16 cellular contexts compared by ENCODE assay signal in the genomic region with DNA sequence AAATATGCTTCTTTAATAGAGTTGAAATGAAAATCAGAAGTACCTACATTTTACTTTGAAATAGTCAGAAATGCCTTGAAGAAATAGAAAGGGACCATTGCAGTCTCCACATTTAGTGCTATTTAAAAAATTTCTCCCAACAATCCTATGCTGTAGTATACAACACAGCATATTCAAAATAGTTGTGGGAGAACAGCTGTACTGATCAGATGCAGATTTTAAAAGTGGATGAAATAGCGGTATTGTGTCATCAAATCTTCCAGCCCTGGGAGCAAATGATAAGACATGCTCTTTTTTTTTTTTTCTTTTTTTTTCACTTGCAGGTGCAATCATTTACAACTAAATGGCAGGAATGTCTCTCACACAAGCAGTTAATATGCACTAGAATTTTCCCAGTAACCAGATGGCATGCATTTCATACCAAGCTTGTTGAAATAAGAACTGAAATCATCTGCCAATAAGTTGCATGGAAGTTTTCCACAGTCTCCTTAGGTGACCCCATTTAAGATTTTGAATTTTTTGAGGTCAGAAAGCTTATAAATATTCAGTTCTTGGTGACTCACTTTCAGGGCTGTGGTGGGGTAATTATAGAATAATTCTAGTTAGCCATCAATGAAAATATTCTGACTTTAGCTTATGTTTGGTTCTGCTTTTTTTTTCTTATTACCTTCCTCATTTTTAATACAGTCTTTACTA.
DNase-seq lines count a peak whose midpoint lies in the region; ATAC-seq and TF ChIP-seq lines count a peak whose summit lies in the region.
"Had no signal": no experiment of that assay in that cellular context is flagged by ENCODE, and none has a peak within 500 bp of the region (broad histone marks: within the 10 kb centered on the region; RNA-seq: fewer than 3 reads in every experiment).

No MANE protein-coding gene starts in this region.

- no peak overlapping the region for H2AFZ ChIP-seq in GM23338
- no peak overlapping the region for H2AFZ ChIP-seq in SK-N-SH (ENCODE audit: low read depth)
- H2AFZ ChIP-seq: neural progenitor cell had no signal

- H3F3A ChIP-seq in GM23338 (replicated peaks; ENCODE audit: low read depth) (no peaks in the 10 kb centered on the region), SK-N-SH (replicated peaks; ENCODE audit: insufficient read depth) (peaks cover 11% of the 10 kb centered on the region)

- no peaks in the 10 kb centered on the region; the same call in 2 of the 3 replicates for H3K9me3 Mint-ChIP-seq in GM23338
- H3K9me3 Mint-ChIP-seq in activated CD8-positive, alpha-beta T cell treated with anti-CD3 and anti-CD28 coated beads for 36 hours: no peaks in the 10 kb centered on the region
- H3K9me3 Mint-ChIP-seq: neural progenitor cell had no signal

- DNase-seq in GM23338 (ENCODE audit: low spot score) (peak; percentile 46), SK-N-SH (no peak), fibroblast of mammary gland (ENCODE audit: low read depth) (peak; percentile 53), stromal cell of bone marrow (ENCODE audit: low read depth) (peak; percentile 59), foreskin keratinocyte (no peak), aorta (no peak)
- DNase-seq in activated CD8-positive, alpha-beta T cell treated with anti-CD3 and anti-CD28 coated beads for 36 hours: no peak
- DNase-seq: activated T-cell treated with anti-CD3 and anti-CD28 coated beads, Interleukin-2, amount 50 U/mL, for 1 hour; adrenal gland; Calu3; effector CD8-positive, alpha-beta T cell; heart right ventricle; NCI-H1417 treated with DMSO at 0.1 percent for 48 hours had no signal

- TF ChIP-seq RAD21 in SK-N-SH (IDR thresholded peaks at IDR 0.05; ENCODE audit: low read length): no peak

- H3K79me2 ChIP-seq in GM23338 (replicated peaks; ENCODE audit: insufficient read depth) (no peaks in the 10 kb centered on the region), SK-N-SH (ENCODE audit: insufficient read depth) (no peaks in the 10 kb centered on the region)

- H3K27me3 ChIP-seq in GM23338 (ENCODE audit: insufficient read depth): no peaks in the 10 kb centered on the region
- H3K27me3 ChIP-seq in SK-N-SH (ENCODE audit: insufficient read depth): no peaks in the 10 kb centered on the region
- H3K27me3 ChIP-seq in foreskin keratinocyte: no peaks in the 10 kb centered on the region
- no peaks in the 10 kb centered on the region for H3K27me3 ChIP-seq in aorta (ENCODE audit: control insufficient read depth in 1 of 2, insufficient read depth in 2 of 2, low read length in 1 of 2)
- H3K27me3 ChIP-seq: adrenal gland, heart right ventricle, neural progenitor cell had no signal

- H3K9me2 ChIP-seq in GM23338 (ENCODE audit: insufficient read depth): peaks cover 9% of the 10 kb centered on the region; the same call in 1 of the 2 replicates
- no peaks in the 10 kb centered on the region for H3K9me2 ChIP-seq in SK-N-SH

- H3K36me3 Mint-ChIP-seq in GM23338 (ENCODE audit: low read depth): no peaks in the 10 kb centered on the region
- no peaks in the 10 kb centered on the region for H3K36me3 Mint-ChIP-seq in activated CD8-positive, alpha-beta T cell treated with anti-CD3 and anti-CD28 coated beads for 36 hours (ENCODE audit: low read depth)
- H3K36me3 Mint-ChIP-seq: neural progenitor cell had no signal

- CTCF ChIA-PET in SK-N-SH (lab: Yijun Ruan, JAX): interaction anchor here (0.8 to 1.3 kb wide), 2 partner anchors 149 to 501 kb away, joined by 3 read pairs; no protein-coding TSS in a partner anchor
- CTCF ChIA-PET in activated CD8-positive, alpha-beta T cell treated with anti-CD3 and anti-CD28 coated beads for 36 hours (lab: Charles Lee): interaction anchor here (1.4 kb wide), 1 partner anchor 14 kb away, joined by 3 read pairs; no protein-coding TSS in a partner anchor

- H3K4me1 Mint-ChIP-seq in GM23338: peaks cover 25% of the 10 kb centered on the region
- no peaks in the 10 kb centered on the region for H3K4me1 Mint-ChIP-seq in activated CD8-positive, alpha-beta T cell treated with anti-CD3 and anti-CD28 coated beads for 36 hours (ENCODE audit: low read depth)
- H3K4me1 Mint-ChIP-seq: neural progenitor cell had no signal

- no peak overlapping the region; the same call in 2 of the 3 replicates for H3K4me3 Mint-ChIP-seq in GM23338
- no peak overlapping the region for H3K4me3 Mint-ChIP-seq in activated CD8-positive, alpha-beta T cell treated with anti-CD3 and anti-CD28 coated beads for 36 hours
- H3K4me3 Mint-ChIP-seq: neural progenitor cell had no signal

- POLR2A ChIA-PET in SK-N-SH (lab: Yijun Ruan, JAX): no interaction called here
- POLR2A ChIA-PET in activated CD8-positive, alpha-beta T cell treated with anti-CD3 and anti-CD28 coated beads for 36 hours (lab: Charles Lee): no interaction called here

- peaks cover 2% of the 10 kb centered on the region for H3K27me3 Mint-ChIP-seq in GM23338 (ENCODE audit: insufficient read depth, low read depth, poor library complexity)
- peaks cover 8% of the 10 kb centered on the region for H3K27me3 Mint-ChIP-seq in activated CD8-positive, alpha-beta T cell treated with anti-CD3 and anti-CD28 coated beads for 36 hours

- no peak overlapping the region for H3K27ac Mint-ChIP-seq in GM23338
- no peak overlapping the region for H3K27ac Mint-ChIP-seq in activated CD8-positive, alpha-beta T cell treated with anti-CD3 and anti-CD28 coated beads for 36 hours
- H3K27ac Mint-ChIP-seq: neural progenitor cell had no signal

- H3K9ac ChIP-seq in SK-N-SH: no peak overlapping the region
- H3K9ac ChIP-seq: neural progenitor cell had no signal

- ATAC-seq in GM23338 (no peak), foreskin keratinocyte (no peak), aorta (ENCODE audit: low FRiP score) (no peak)
- no peak for ATAC-seq in activated CD8-positive, alpha-beta T cell treated with anti-CD3 and anti-CD28 coated beads for 36 hours
- ATAC-seq: heart right ventricle had no signal

- no peaks in the 10 kb centered on the region for H3K9me3 ChIP-seq in SK-N-SH
- H3K9me3 ChIP-seq in aorta (ENCODE audit: control insufficient read depth, low read length): no peaks in the 10 kb centered on the region
- H3K9me3 ChIP-seq: adrenal gland, SJSA1 had no signal

- intact Hi-C loops in activated CD8-positive, alpha-beta T cell treated with anti-CD3 and anti-CD28 coated beads for 36 hours (cut with micrococcal nuclease): no loop called here
- intact Hi-C loops in aorta (cut with DNase I): no loop called here

- H3K27ac ChIP-seq in GM23338 (ENCODE audit: low read depth) (peak overlapping the region; percentile 24; the same call in 1 of the 2 replicates), SK-N-SH (ENCODE audit: low read depth in 2 of 2, low read length in 1 of 2) (peak overlapping the region; percentile 74 to 76; a peak in 3 of 4 replicates), foreskin keratinocyte (no peak overlapping the region), aorta (ENCODE audit: low read depth in 1 of 2, low read length in 2 of 2) (no peak overlapping the region)
- H3K27ac ChIP-seq: adrenal gland, heart right ventricle, neural progenitor cell, SJSA1 had no signal

- H3K4me3 ChIP-seq in GM23338 (no peak overlapping the region), SK-N-SH (ENCODE audit: low read depth in 2 of 2, low read length in 1 of 2) (no peak overlapping the region), fibroblast of mammary gland (ENCODE audit: control insufficient read depth, low read depth, low read length) (no peak overlapping the region), aorta (ENCODE audit: low read length in 2 of 2) (no peak overlapping the region)
- H3K4me3 ChIP-seq: adrenal gland, heart right ventricle, neural progenitor cell, SJSA1, smooth muscle cell had no signal

- 65% methylated on average over 1 of the region's 1 CpG for WGBS in SK-N-SH (ENCODE audit: low lambda C conversion rate)
- 47 to 48% methylated on average over 1 of the region's 1 CpG for WGBS in aorta, 2 donors

- H3K36me3 ChIP-seq in GM23338 (ENCODE audit: insufficient read depth) (no peaks in the 10 kb centered on the region), SK-N-SH (replicated peaks in 1 of 2; ENCODE audit: control insufficient read depth in 1 of 2, insufficient read depth in 2 of 2, low read length in 1 of 2) (no peaks in the 10 kb centered on the region), aorta (ENCODE audit: control insufficient read depth in 1 of 2, insufficient read depth in 2 of 2, low read length in 1 of 2) (no peaks in the 10 kb centered on the region)
- H3K36me3 ChIP-seq: adrenal gland, heart right ventricle, neural progenitor cell, SJSA1 had no signal

- H3K4me2 ChIP-seq in GM23338 (no peak overlapping the region), SK-N-SH (peak overlapping the region; percentile 16; the same call in 1 of the 2 replicates)
- H3K4me2 ChIP-seq: neural progenitor cell, smooth muscle cell had no signal

- no peaks in the 10 kb centered on the region for H4K20me1 ChIP-seq in GM23338 (replicated peaks; ENCODE audit: insufficient read depth)
- no peaks in the 10 kb centered on the region for H4K20me1 ChIP-seq in SK-N-SH (ENCODE audit: insufficient read depth)

- no peak for TF ChIP-seq CTCF in GM23338 (conservative IDR thresholded peaks at IDR 0.05; ENCODE audit: low read depth in 2 of 2)
- TF ChIP-seq CTCF in SK-N-SH (IDR thresholded peaks at IDR 0.05): no peak
- TF ChIP-seq CTCF in fibroblast of mammary gland (conservative IDR thresholded peaks at IDR 0.05; ENCODE audit: control insufficient read depth, insufficient read depth, low read depth, low read length): no peak
- TF ChIP-seq CTCF in foreskin keratinocyte (conservative IDR thresholded peaks at IDR 0.05): no peak
- no peak for TF ChIP-seq CTCF in activated CD8-positive, alpha-beta T cell treated with anti-CD3 and anti-CD28 coated beads for 36 hours (IDR thresholded peaks at IDR 0.05)

- 0 out of 4 replicates have a peak, but pooled peaks of 1 of the 2 experiments have one; percentile 22 for TF ChIP-seq EP300 in SK-N-SH (IDR thresholded peaks at IDR 0.05; ENCODE audit: borderline replicate concordance in 1 of 2, low read depth in 1 of 2, low read length in 1 of 2)

- H3K4me1 ChIP-seq in GM23338 (ENCODE audit: insufficient read depth): peaks cover 20% of the 10 kb centered on the region; the same call in 1 of the 2 replicates
- H3K4me1 ChIP-seq in SK-N-SH (ENCODE audit: control insufficient read depth in 1 of 2, insufficient read depth in 2 of 2, low read depth in 1 of 2, low read length in 1 of 2): peaks cover 10 to 26% of the 10 kb centered on the region in 2 experiments; a peak in 3 of 4 replicates
- H3K4me1 ChIP-seq in foreskin keratinocyte: no peaks in the 10 kb centered on the region
- no peaks in the 10 kb centered on the region for H3K4me1 ChIP-seq in aorta (ENCODE audit: control insufficient read depth in 1 of 2, insufficient read depth in 2 of 2, low read length in 2 of 2)
- H3K4me1 ChIP-seq: adrenal gland, neural progenitor cell, SJSA1 had no signal

TF ChIP-seq in GM23338, 12 proteins besides CTCF, POLR2A, EP300 and RAD21:
- no peak for TF ChIP-seq CREB1 (CRISPR knock-in tag; IDR thresholded peaks at IDR 0.05; ENCODE audit: low read depth)

TF ChIP-seq in SK-N-SH, 30 proteins besides CTCF, POLR2A, EP300 and RAD21:
- no peak for TF ChIP-seq YY1 (IDR thresholded peaks at IDR 0.05; ENCODE audit: low read depth)
- TF ChIP-seq TCF12 (IDR thresholded peaks at IDR 0.05): peak; percentile 49; the same call in 1 of the 2 replicates

Comparison
In these comparisons a context has a peak if more than half of its experiments do, and no peak if none do; other contexts are left out.
1. DNase-seq: peak in GM23338 (single experiment), fibroblast of mammary gland (single experiment) and stromal cell of bone marrow (single experiment); none in SK-N-SH (single experiment), foreskin keratinocyte (0 of 2), activated CD8-positive, alpha-beta T cell treated with anti-CD3 and anti-CD28 coated beads for 36 hours (single experiment) and aorta (0 of 2).
2. H3K27ac ChIP-seq: peak in GM23338 (single experiment) and SK-N-SH (2 of 2); none in foreskin keratinocyte (single experiment) and aorta (0 of 2).